ENCODE assay signal across 22 cellular contexts in the genomic region with DNA sequence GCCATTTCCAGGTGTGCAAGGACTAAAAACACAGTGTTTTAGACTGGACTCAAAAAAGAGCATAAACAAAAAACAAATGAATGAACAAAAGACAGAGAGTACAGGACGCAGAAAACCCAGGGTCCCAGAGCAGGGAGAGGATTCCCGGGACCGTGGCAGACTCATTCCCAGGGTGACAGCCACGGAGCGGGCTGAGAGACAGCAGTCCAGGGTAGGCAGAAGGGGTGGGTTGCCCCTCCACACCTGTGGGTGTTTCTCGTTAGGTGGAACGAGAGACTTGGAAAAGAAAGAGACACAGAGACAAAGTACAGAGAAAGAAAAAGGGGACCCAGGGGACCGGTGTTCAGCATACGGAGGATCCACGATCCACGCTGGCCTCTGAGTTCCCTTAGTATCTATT.
"Had no signal": no experiment of that assay in that cellular context is flagged by ENCODE, and none has a peak within 500 bp of the region (broad histone marks: within the 10 kb centered on the region; RNA-seq: fewer than 3 reads in every experiment).

No MANE protein-coding gene starts in this region.

- H3K9me3 Mint-ChIP-seq: dendritic cell treated with granulocyte-macrophage colony-stimulating factor and Interleukin-4, amounts not matched to agents 40 ng/mL and 50 ng/mL, for 4 days; endodermal cell; natural killer cell; stimulated activated naive B cell treated with anti-CD40 and anti-IgM and Interleukin-4, amounts not matched to agents 10 μg/mL and 1 μg/mL and 100 μg/mL, for 72 hours; stimulated activated naive CD8-positive, alpha-beta T cell treated with anti-CD3 and anti-CD28 coated beads, Interleukin-15, Interleukin-2, amounts not matched to agents 100 ng/mL and 50 ng/mL, for 24 hours had no signal

- H3K4me3 Mint-ChIP-seq: dendritic cell treated with granulocyte-macrophage colony-stimulating factor and Interleukin-4, amounts not matched to agents 40 ng/mL and 50 ng/mL, for 4 days; endodermal cell; natural killer cell; stimulated activated naive B cell treated with anti-CD40 and anti-IgM and Interleukin-4, amounts not matched to agents 10 μg/mL and 1 μg/mL and 100 μg/mL, for 72 hours; stimulated activated naive CD8-positive, alpha-beta T cell treated with anti-CD3 and anti-CD28 coated beads, Interleukin-15, Interleukin-2, amounts not matched to agents 100 ng/mL and 50 ng/mL, for 24 hours had no signal

- FAIRE-seq: colon, keratinocyte, urothelium cell line had no signal

- H3K27me3 ChIP-seq: foreskin keratinocyte, tibial nerve, upper lobe of left lung had no signal

- H3K4me3 ChIP-seq: left lung, psoas muscle, skin epidermis, thoracic aorta, tibial nerve, upper lobe of left lung had no signal

- H3K4me1 Mint-ChIP-seq: natural killer cell had no signal

- H3K36me3 Mint-ChIP-seq: natural killer cell had no signal

- H3K27ac Mint-ChIP-seq: dendritic cell treated with granulocyte-macrophage colony-stimulating factor and Interleukin-4, amounts not matched to agents 40 ng/mL and 50 ng/mL, for 4 days; natural killer cell; stimulated activated naive B cell treated with anti-CD40 and anti-IgM and Interleukin-4, amounts not matched to agents 10 μg/mL and 1 μg/mL and 100 μg/mL, for 72 hours; stimulated activated naive CD8-positive, alpha-beta T cell treated with anti-CD3 and anti-CD28 coated beads, Interleukin-15, Interleukin-2, amounts not matched to agents 100 ng/mL and 50 ng/mL, for 24 hours had no signal

- H3K36me3 ChIP-seq: left lung, thoracic aorta, tibial nerve, upper lobe of left lung had no signal

- ATAC-seq: esophagus mucosa; foreskin keratinocyte; left lung; natural killer cell; psoas muscle; right cardiac atrium; stimulated activated naive B cell treated with anti-CD40 and anti-IgM and Interleukin-4, amounts not matched to agents 10 μg/mL and 1 μg/mL and 100 μg/mL, for 72 hours had no signal

- H3K4me1 ChIP-seq: foreskin keratinocyte, left lung, psoas muscle, tibial nerve, upper lobe of left lung had no signal

- DNase-seq: central memory CD4-positive, alpha-beta T cell; effector CD8-positive, alpha-beta T cell; endodermal cell; foreskin keratinocyte; left lung; natural killer cell; psoas muscle; right cardiac atrium; stimulated activated CD4-positive, alpha-beta T cell treated with anti-CD3 and anti-CD28 coated beads, Interleukin-15, amount 100 ng/mL, for 24 hours; stimulated activated CD4-positive, alpha-beta T cell treated with anti-CD3 and anti-CD28 coated beads, Interleukin-2, amount 100 ng/mL, for 48 hours; stimulated activated naive B cell treated with anti-CD40 and anti-IgM and Interleukin-4, amounts not matched to agents 10 μg/mL and 1 μg/mL and 100 μg/mL, for 72 hours; upper lobe of left lung had no signal

- H3K27ac ChIP-seq: epithelial cell of prostate, foreskin keratinocyte, left lung, psoas muscle, skin epidermis, thoracic aorta, tibial nerve, upper lobe of left lung had no signal

- H3K9me3 ChIP-seq: left lung, psoas muscle, thoracic aorta, upper lobe of left lung had no signal
